ENCODE assay signal across 34 cellular contexts in genomic region chr4:27728892-27729291, GRCh38.
"Had no signal": no experiment of that assay in that cellular context is flagged by ENCODE, and none has a peak within 500 bp of the region (broad histone marks: within the 10 kb centered on the region; RNA-seq: fewer than 3 reads in every experiment).

No MANE protein-coding gene starts in this region.

- ATAC-seq: activated CD4-positive, alpha-beta T cell treated with anti-CD3 and anti-CD28 coated beads for 36 hours; activated CD8-positive, alpha-beta memory T cell treated with anti-CD3 and anti-CD28 coated beads, Interleukin-2, amount 10 ng/mL, durations not matched to agents 7 days and 5 days; activated CD8-positive, alpha-beta T cell treated with anti-CD3 and anti-CD28 coated beads, Interleukin-2, amount 10 ng/mL, durations not matched to agents 7 days and 5 days; activated naive CD8-positive, alpha-beta T cell treated with anti-CD3 and anti-CD28 coated beads, Interleukin-2, amount 50 U/mL, for 24 hours; body of pancreas; effector memory CD8-positive, alpha-beta T cell; foreskin keratinocyte; gastroesophageal sphincter; T-helper 17 cell had no signal

- H3K27ac Mint-ChIP-seq: activated B cell treated with CpG ODN at 0.5 μM for 24 hours; activated CD4-positive, alpha-beta memory T cell treated with anti-CD3 and anti-CD28 coated beads for 36 hours; activated CD4-positive, alpha-beta T cell treated with anti-CD3 and anti-CD28 coated beads for 36 hours; activated CD4-positive, alpha-beta T cell treated with anti-CD3 and anti-CD28 coated beads, Interleukin-2, amount 10 ng/mL, durations not matched to agents 24 days and 14 days; activated CD8-positive, alpha-beta memory T cell treated with anti-CD3 and anti-CD28 coated beads, Interleukin-2, amount 10 ng/mL, durations not matched to agents 7 days and 5 days; activated CD8-positive, alpha-beta T cell treated with anti-CD3 and anti-CD28 coated beads, Interleukin-2, amount 10 ng/mL, durations not matched to agents 7 days and 5 days; activated naive CD4-positive, alpha-beta T cell treated with anti-CD3 and anti-CD28 coated beads for 36 hours; activated naive CD4-positive, alpha-beta T cell treated with anti-CD3 and anti-CD28 coated beads, Interleukin-2, amount 50 U/mL, for 24 hours; activated naive CD8-positive, alpha-beta T cell treated with anti-CD3 and anti-CD28 coated beads for 36 hours; activated naive CD8-positive, alpha-beta T cell treated with anti-CD3 and anti-CD28 coated beads, Interleukin-2, amount 50 U/mL, for 24 hours; activated T-helper 1 cell treated with anti-CD3 and anti-CD28 coated beads, Interleukin-12 subunit alpha, Interleukin-12 subunit beta, Interleukin-2, Interleukin-4 antibody, amounts not matched to agents 30 ng/mL and 10 ng/mL and 1 ng/mL, durations not matched to agents 14 hours and 24 hours and 36 hours; activated T-helper 2 cell treated with anti-CD3 and anti-CD28 coated beads, Interferon-gamma antibody, Interleukin-2, Interleukin-4, amounts not matched to agents 10 μg/mL and 5 μg/mL and 100 μg/mL, durations not matched to agents 14 hours and 24 hours and 36 hours; effector memory CD8-positive, alpha-beta T cell; T-helper 17 cell; T-helper 2 cell treated with Interferon-gamma antibody and Interleukin-4, amounts not matched to agents 5 μg/mL and 100 μg/mL, for 36 hours had no signal

- H3K4me3 Mint-ChIP-seq: activated B cell treated with CpG ODN at 0.5 μM for 24 hours; activated CD4-positive, alpha-beta memory T cell treated with anti-CD3 and anti-CD28 coated beads for 36 hours; activated CD4-positive, alpha-beta T cell treated with anti-CD3 and anti-CD28 coated beads for 36 hours; activated CD4-positive, alpha-beta T cell treated with anti-CD3 and anti-CD28 coated beads, Interleukin-2, amount 10 ng/mL, durations not matched to agents 24 days and 14 days; activated CD8-positive, alpha-beta memory T cell treated with anti-CD3 and anti-CD28 coated beads, Interleukin-2, amount 10 ng/mL, durations not matched to agents 7 days and 5 days; activated CD8-positive, alpha-beta T cell treated with anti-CD3 and anti-CD28 coated beads, Interleukin-2, amount 10 ng/mL, durations not matched to agents 7 days and 5 days; activated naive CD4-positive, alpha-beta T cell treated with anti-CD3 and anti-CD28 coated beads for 36 hours; activated naive CD4-positive, alpha-beta T cell treated with anti-CD3 and anti-CD28 coated beads, Interleukin-2, amount 50 U/mL, for 24 hours; activated naive CD8-positive, alpha-beta T cell treated with anti-CD3 and anti-CD28 coated beads for 36 hours; activated naive CD8-positive, alpha-beta T cell treated with anti-CD3 and anti-CD28 coated beads, Interleukin-2, amount 50 U/mL, for 24 hours; activated T-helper 1 cell treated with anti-CD3 and anti-CD28 coated beads, Interleukin-12 subunit alpha, Interleukin-12 subunit beta, Interleukin-2, Interleukin-4 antibody, amounts not matched to agents 30 ng/mL and 10 ng/mL and 1 ng/mL, durations not matched to agents 14 hours and 24 hours and 36 hours; effector memory CD8-positive, alpha-beta T cell; T-helper 17 cell; T-helper 2 cell treated with Interferon-gamma antibody and Interleukin-4, amounts not matched to agents 5 μg/mL and 100 μg/mL, for 36 hours had no signal

- H3K27me3 Mint-ChIP-seq: activated B cell treated with CpG ODN at 0.5 μM for 24 hours; activated CD4-positive, alpha-beta memory T cell treated with anti-CD3 and anti-CD28 coated beads for 36 hours; activated CD4-positive, alpha-beta T cell treated with anti-CD3 and anti-CD28 coated beads for 36 hours; activated CD4-positive, alpha-beta T cell treated with anti-CD3 and anti-CD28 coated beads, Interleukin-2, amount 10 ng/mL, durations not matched to agents 24 days and 14 days; activated CD8-positive, alpha-beta memory T cell treated with anti-CD3 and anti-CD28 coated beads, Interleukin-2, amount 10 ng/mL, durations not matched to agents 7 days and 5 days; activated naive CD4-positive, alpha-beta T cell treated with anti-CD3 and anti-CD28 coated beads, Interleukin-2, amount 50 U/mL, for 24 hours; activated naive CD8-positive, alpha-beta T cell treated with anti-CD3 and anti-CD28 coated beads for 36 hours; activated naive CD8-positive, alpha-beta T cell treated with anti-CD3 and anti-CD28 coated beads, Interleukin-2, amount 50 U/mL, for 24 hours; effector memory CD8-positive, alpha-beta T cell; T-helper 17 cell had no signal

- DNase-seq: activated B cell treated with CpG ODN at 0.5 μM for 24 hours; activated CD4-positive, alpha-beta memory T cell treated with anti-CD3 and anti-CD28 coated beads for 36 hours; activated CD4-positive, alpha-beta T cell treated with anti-CD3 and anti-CD28 coated beads for 36 hours; activated CD4-positive, alpha-beta T cell treated with anti-CD3 and anti-CD28 coated beads, Interleukin-2, amount 10 ng/mL, durations not matched to agents 24 days and 14 days; activated CD4-positive, CD25-positive, alpha-beta regulatory T cell treated with anti-CD3 and anti-CD28 coated beads, Interleukin-2, amount 50 U/mL, for 72 hours; activated CD8-positive, alpha-beta memory T cell treated with anti-CD3 and anti-CD28 coated beads, Interleukin-2, amount 10 ng/mL, durations not matched to agents 7 days and 5 days; activated CD8-positive, alpha-beta memory T cell treated with anti-CD3 and anti-CD28 coated beads, Interleukin-2, amount 50 U/mL, for 4 hours; activated CD8-positive, alpha-beta T cell treated with anti-CD3 and anti-CD28 coated beads, Interleukin-2, amount 10 ng/mL, durations not matched to agents 7 days and 5 days; activated effector memory CD4-positive, alpha-beta T cell treated with anti-CD3 and anti-CD28 coated beads, Interleukin-2, amount 50 U/mL, for 16 hours; activated naive CD4-positive, alpha-beta T cell treated with anti-CD3 and anti-CD28 coated beads for 36 hours; activated naive CD8-positive, alpha-beta T cell treated with anti-CD3 and anti-CD28 coated beads for 36 hours; activated naive CD8-positive, alpha-beta T cell treated with anti-CD3 and anti-CD28 coated beads, Interleukin-2, amount 50 U/mL, for 24 hours; activated T-cell treated with anti-CD3 and anti-CD28 coated beads, Interleukin-2, amount 50 U/mL, for 1 hour; activated T-cell treated with anti-CD3 and anti-CD28 coated beads, Interleukin-2, amount 50 U/mL, for 48 hours; adrenal gland; amygdala; aorta; body of pancreas; caudate nucleus; cortex of kidney; dermis blood vessel endothelial cell; effector CD4-positive, alpha-beta T cell; effector memory CD8-positive, alpha-beta T cell; erythroblast; foreskin keratinocyte; head of caudate nucleus; T-helper 17 cell; T1000; WERI-Rb-1 had no signal

- H3K4me1 Mint-ChIP-seq: activated B cell treated with CpG ODN at 0.5 μM for 24 hours; activated CD4-positive, alpha-beta T cell treated with anti-CD3 and anti-CD28 coated beads for 36 hours; activated CD4-positive, alpha-beta T cell treated with anti-CD3 and anti-CD28 coated beads, Interleukin-2, amount 10 ng/mL, durations not matched to agents 24 days and 14 days; activated CD8-positive, alpha-beta memory T cell treated with anti-CD3 and anti-CD28 coated beads, Interleukin-2, amount 10 ng/mL, durations not matched to agents 7 days and 5 days; activated naive CD4-positive, alpha-beta T cell treated with anti-CD3 and anti-CD28 coated beads, Interleukin-2, amount 50 U/mL, for 24 hours; activated naive CD8-positive, alpha-beta T cell treated with anti-CD3 and anti-CD28 coated beads for 36 hours; activated naive CD8-positive, alpha-beta T cell treated with anti-CD3 and anti-CD28 coated beads, Interleukin-2, amount 50 U/mL, for 24 hours; T-helper 17 cell had no signal

- H3K9me3 Mint-ChIP-seq: activated B cell treated with CpG ODN at 0.5 μM for 24 hours; activated CD4-positive, alpha-beta T cell treated with anti-CD3 and anti-CD28 coated beads, Interleukin-2, amount 10 ng/mL, durations not matched to agents 24 days and 14 days; activated naive CD8-positive, alpha-beta T cell treated with anti-CD3 and anti-CD28 coated beads for 36 hours; activated T-helper 1 cell treated with anti-CD3 and anti-CD28 coated beads, Interleukin-12 subunit alpha, Interleukin-12 subunit beta, Interleukin-2, Interleukin-4 antibody, amounts not matched to agents 30 ng/mL and 10 ng/mL and 1 ng/mL, durations not matched to agents 14 hours and 24 hours and 36 hours; T-helper 2 cell treated with Interferon-gamma antibody and Interleukin-4, amounts not matched to agents 5 μg/mL and 100 μg/mL, for 36 hours had no signal

- H3K36me3 Mint-ChIP-seq: activated CD4-positive, alpha-beta memory T cell treated with anti-CD3 and anti-CD28 coated beads for 36 hours; activated CD8-positive, alpha-beta memory T cell treated with anti-CD3 and anti-CD28 coated beads, Interleukin-2, amount 10 ng/mL, durations not matched to agents 7 days and 5 days; activated naive CD4-positive, alpha-beta T cell treated with anti-CD3 and anti-CD28 coated beads, Interleukin-2, amount 50 U/mL, for 24 hours; activated naive CD8-positive, alpha-beta T cell treated with anti-CD3 and anti-CD28 coated beads for 36 hours had no signal
